1 cellular context compared by ENCODE assay signal in genomic region chr3:132625613-132626012, GRCh38.
TF ChIP-seq lines count a peak whose summit lies in the region.

No MANE protein-coding gene starts in this region.

TF ChIP-seq in HepG2, 621 proteins besides CTCF, POLR2A, EP300 and RAD21:
- no peak for TF ChIP-seq REST (IDR thresholded peaks at IDR 0.05; ENCODE audit: borderline replicate concordance in 1 of 2, low read depth in 1 of 2, low read length in 2 of 2)
- TF ChIP-seq ZNF543 (CRISPR knock-in tag; IDR thresholded peaks at IDR 0.05) = no peak
- TF ChIP-seq FOSL2 (CRISPR knock-in tag; IDR thresholded peaks at IDR 0.05) = no peak
- no peak for TF ChIP-seq ZNF619 (CRISPR knock-in tag; IDR thresholded peaks at IDR 0.05)
- no peak for TF ChIP-seq JDP2 (CRISPR knock-in tag; IDR thresholded peaks at IDR 0.05; ENCODE audit: borderline replicate concordance)
- TF ChIP-seq ZNF782 (CRISPR knock-in tag; IDR thresholded peaks at IDR 0.05; ENCODE audit: borderline replicate concordance) = no peak
- no peak for TF ChIP-seq ZNF557 (CRISPR knock-in tag; IDR thresholded peaks at IDR 0.05)
- TF ChIP-seq ZNF770 (CRISPR knock-in tag; IDR thresholded peaks at IDR 0.05) = no peak
- no peak for TF ChIP-seq TAF15 (IDR thresholded peaks at IDR 0.05; ENCODE audit: low read depth, low read length, poor library complexity, severe bottlenecking)
- no peak for TF ChIP-seq SPEN (CRISPR knock-in tag; IDR thresholded peaks at IDR 0.05; ENCODE audit: low read depth)
- no peak for TF ChIP-seq ELK4 (CRISPR knock-in tag; IDR thresholded peaks at IDR 0.05; ENCODE audit: borderline replicate concordance)
- TF ChIP-seq REPIN1 (CRISPR knock-in tag; IDR thresholded peaks at IDR 0.05; ENCODE audit: borderline replicate concordance, low read depth) = no peak
- TF ChIP-seq ZNF337 (CRISPR knock-in tag; IDR thresholded peaks at IDR 0.05; ENCODE audit: borderline replicate concordance, low read depth) = no peak
- TF ChIP-seq ZNF230 (CRISPR knock-in tag; IDR thresholded peaks at IDR 0.05) = no peak
